12 cellular contexts compared by ENCODE assay signal in genomic region chr6:25250878-25251277, GRCh38.
DNase-seq lines count a peak whose midpoint lies in the region; ATAC-seq and TF ChIP-seq lines count a peak whose summit lies in the region.
"Had no signal": no experiment of that assay in that cellular context is flagged by ENCODE, and none has a peak within 500 bp of the region (broad histone marks: within the 10 kb centered on the region; RNA-seq: fewer than 3 reads in every experiment).

No MANE protein-coding gene starts in this region.

- H3K27me3 ChIP-seq in brain microvascular endothelial cell (replicated peaks), result no peaks in the 10 kb centered on the region
- H3K27me3 ChIP-seq: right lobe of liver, upper lobe of left lung had no signal

- in situ Hi-C loops in brain microvascular endothelial cell (cut with HindIII; ENCODE audit: low pct_ligation_motif_present, low sequenced_read_pairs), result no loop called here

- H3K36me3 ChIP-seq in brain microvascular endothelial cell (replicated peaks), result no peaks in the 10 kb centered on the region
- H3K36me3 ChIP-seq: right lobe of liver, upper lobe of left lung had no signal

- DNase-seq in AG10803 (ENCODE audit: low read depth) (peak; percentile 58), brain microvascular endothelial cell (peak; percentile 33), NCI-H748 (lab: John Stamatoyannopoulos, UW; ENCODE audit: unreplicated experiment) (no peak), NCI-H345 (lab: John Stamatoyannopoulos, UW) (no peak), NCI-H1105 treated with DMSO at 0.1 percent for 48 hours (lab: John Stamatoyannopoulos, UW) (no peak), COLO829 (ENCODE audit: low spot score) (no peak)
- DNase-seq: immature natural killer cell, right lobe of liver, upper lobe of left lung had no signal

- H3K4me3 ChIP-seq in AG10803 (ENCODE audit: low read length) (no peak overlapping the region), brain microvascular endothelial cell (ENCODE audit: low read depth, low read length) (no peak overlapping the region)
- H3K4me3 ChIP-seq: right lobe of liver, upper lobe of left lung had no signal

- H3K27ac ChIP-seq in brain microvascular endothelial cell, result no peak overlapping the region
- H3K27ac ChIP-seq: HL-60, right lobe of liver, upper lobe of left lung had no signal

- TF ChIP-seq CTCF in AG10803 (conservative IDR thresholded peaks at IDR 0.05; ENCODE audit: low read length), result no peak
- TF ChIP-seq CTCF in brain microvascular endothelial cell (IDR thresholded peaks at IDR 0.05; ENCODE audit: low read depth, low read length, missing control alignments), result no peak

- ATAC-seq in GM18870 (IDR thresholded peaks at IDR 0.05; ENCODE audit: unreplicated experiment) (peak; percentile 72), HG03196 (IDR thresholded peaks at IDR 0.05; ENCODE audit: unreplicated experiment) (peak; percentile 74)
- ATAC-seq: right lobe of liver had no signal

Comparison
In these comparisons a context has a peak if more than half of its experiments do, and no peak if none do; other contexts are left out.
1. DNase-seq: peak in AG10803 (single experiment) and brain microvascular endothelial cell (single experiment); none in NCI-H748 (single experiment), NCI-H345 (single experiment), NCI-H1105 treated with DMSO at 0.1 percent for 48 hours (single experiment) and COLO829 (single experiment).